ENCODE assay signal across 8 cellular contexts in the genomic region with DNA sequence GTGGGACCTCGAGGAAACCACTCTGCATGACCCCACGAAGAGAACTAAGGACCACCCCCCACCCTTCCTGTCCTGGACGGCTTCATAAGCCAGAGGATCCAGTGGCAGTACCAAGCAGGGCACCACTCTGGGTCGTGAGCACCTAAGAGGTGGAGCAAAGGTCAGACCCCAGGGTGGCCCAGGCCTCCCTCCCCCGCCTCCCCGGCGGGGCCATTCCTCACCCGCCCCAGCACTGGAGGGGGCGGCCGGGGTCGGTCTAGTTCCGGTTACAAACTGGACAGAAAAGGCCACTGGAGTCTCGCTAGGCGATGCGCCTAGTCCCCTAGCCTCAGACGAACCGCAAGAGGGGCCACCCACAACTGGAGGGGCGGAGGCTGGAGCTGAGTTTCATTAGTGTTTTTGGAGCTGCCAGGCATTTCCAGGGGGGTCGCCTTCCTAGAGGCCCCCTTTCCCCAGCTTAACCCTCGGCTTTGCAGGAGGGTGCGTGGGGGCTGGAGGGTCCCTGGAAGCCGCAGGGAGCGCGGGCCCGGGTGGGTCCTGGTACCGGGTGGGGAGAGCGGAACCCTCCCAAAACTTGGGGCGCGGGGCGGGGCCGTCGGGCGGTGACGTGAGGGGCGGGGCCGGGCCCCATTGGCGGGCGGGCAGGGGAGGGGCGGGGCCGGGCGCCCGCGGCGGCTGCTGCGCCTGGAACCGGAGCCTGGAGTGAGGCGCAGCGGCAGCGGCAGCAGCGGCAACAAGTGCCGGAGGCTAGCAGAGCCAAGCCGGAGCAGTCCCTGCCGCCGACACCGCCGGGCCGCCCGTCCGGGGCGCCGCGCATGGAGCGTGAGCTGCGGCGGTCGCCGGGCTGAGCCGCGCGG. TPM values are rescaled to one million over a fixed set of nuclear protein-coding genes. Genes with fewer than 3 reads are reported as not detected.
A peak's percentile ranks its signal among the peaks of the same experiment; 100 is the strongest.
DNase-seq lines count a peak whose midpoint lies in the region; ATAC-seq and TF ChIP-seq lines count a peak whose summit lies in the region.

Gene B3GNT2 (plus strand): TSS at position 695 of the 857 bp plus-strand sequence. CDS start 26,106 bp downstream, outside the sequence.

- DNase-seq in Caco-2 (peak; percentile 79 to 85), HT1080 (ENCODE audit: low read depth) (peak; percentile 25), SJCRH30 (peak; percentile 79 to 87), activated gamma-delta T cell treated with Interleukin-2 at 50 U/mL for 16 hours (peak; percentile 83), foreskin fibroblast (peak; percentile 68 to 89), neural crest cell (ENCODE audit: low read depth, low spot score) (peak; percentile 58), stomach (peak; percentile 86)

- H3K27ac ChIP-seq in SJCRH30 (peak within 1 kb of the TSS; percentile 31; the same call in 1 of the 2 replicates), stomach (peak within 1 kb of the TSS; percentile 98 to 100 (median 99))

- no peaks in the 10 kb centered on the region for H3K9me3 ChIP-seq in Caco-2
- no peaks in the 10 kb centered on the region for H3K9me3 ChIP-seq in SJCRH30 (replicated peaks)
- H3K9me3 ChIP-seq in stomach = no peaks in the 10 kb centered on the region

- H3K36me3 ChIP-seq in Caco-2 (ENCODE audit: control insufficient read depth, insufficient read depth, low read length) (no peaks in the 10 kb centered on the region), SJCRH30 (no peaks in the 10 kb centered on the region), stomach (no peaks in the 10 kb centered on the region)

- WGBS in stomach, 5 donors = 0 to 2% (median 0%) methylated on average over 3 to 70 of the region's 70 CpGs

- H3K27me3 ChIP-seq in Caco-2 (replicated peaks; ENCODE audit: control insufficient read depth, insufficient read depth, low read length) = no peaks in the 10 kb centered on the region
- no peaks in the 10 kb centered on the region for H3K27me3 ChIP-seq in SJCRH30
- H3K27me3 ChIP-seq in stomach = no peaks in the 10 kb centered on the region

- peaks cover 10% of the 10 kb centered on the region for H3K4me1 Mint-ChIP-seq in Caco-2 (ENCODE audit: low read depth, unreplicated experiment)
- peaks cover 17% of the 10 kb centered on the region for H3K4me1 Mint-ChIP-seq in neural crest cell

- ATAC-seq in GM19463 (IDR thresholded peaks at IDR 0.05; ENCODE audit: unreplicated experiment) = peak; percentile 57

- POLR2A ChIA-PET in Caco-2 (lab: Charles Lee) = interaction anchor here (0.9 to 1.2 kb wide), 2 partner anchors 79 to 216 kb away, joined by 4 to 9 read pairs; no protein-coding TSS in a partner anchor

- peaks cover 23% of the 10 kb centered on the region for H3K4me1 ChIP-seq in Caco-2
- H3K4me1 ChIP-seq in SJCRH30 = no peaks in the 10 kb centered on the region
- H3K4me1 ChIP-seq in stomach = peaks cover 28 to 45% (median 36%) of the 10 kb centered on the region in 4 donors

- H3K9me3 Mint-ChIP-seq in Caco-2 (ENCODE audit: unreplicated experiment) (no peaks in the 10 kb centered on the region), neural crest cell (no peaks in the 10 kb centered on the region)

- CTCF ChIA-PET in Caco-2 (lab: Charles Lee) = interaction anchor here (1.0 kb wide), 1 partner anchor 216 kb away, joined by 3 read pairs; no protein-coding TSS in a partner anchor

- peak within 1 kb of the TSS; percentile 79 for H3K4me3 Mint-ChIP-seq in Caco-2 (ENCODE audit: unreplicated experiment)
- H3K4me3 Mint-ChIP-seq in neural crest cell = peak within 1 kb of the TSS; percentile 93

- TF ChIP-seq CTCF in Caco-2 (IDR thresholded peaks at IDR 0.05; ENCODE audit: insufficient read depth in 1 of 2, low read depth in 1 of 2, low read length in 1 of 2, severe bottlenecking in 1 of 2, unreplicated experiment in 1 of 2) (no peak), foreskin fibroblast (IDR thresholded peaks at IDR 0.05; ENCODE audit: low read depth, low read length) (no peak), neural crest cell (conservative IDR thresholded peaks at IDR 0.05) (no peak), stomach (IDR thresholded peaks at IDR 0.05) (no peak)

- H3K27me3 Mint-ChIP-seq in Caco-2 (ENCODE audit: insufficient read depth, unreplicated experiment) (no peaks in the 10 kb centered on the region), neural crest cell (ENCODE audit: low read depth) (peaks cover 10% of the 10 kb centered on the region)

- no peak for TF ChIP-seq EP300 in stomach (IDR thresholded peaks at IDR 0.05)

- H3K36me3 Mint-ChIP-seq in Caco-2 (ENCODE audit: insufficient read depth, unreplicated experiment) = peaks cover 27% of the 10 kb centered on the region
- H3K36me3 Mint-ChIP-seq in neural crest cell (ENCODE audit: low read depth) = no peaks in the 10 kb centered on the region

- intact Hi-C loops in Caco-2 (cut with micrococcal nuclease; ENCODE audit: unreplicated experiment) = loop anchor here (2.0 to 10.0 kb wide), 3 partner anchors 201 to 278 kb away; no protein-coding TSS in a partner anchor
- intact Hi-C loops in stomach (cut with DNase I; ENCODE audit: low total_unique reads) = no loop called here

- BruUV-seq in Caco-2 (replicated peaks; lab: Mats Ljungman, UMichigan) = no TSS peak

- H3K27ac Mint-ChIP-seq in Caco-2 (ENCODE audit: unreplicated experiment) (peak within 1 kb of the TSS; percentile 36), neural crest cell (ENCODE audit: unreplicated experiment) (no peak within 1 kb of the TSS)

- TF ChIP-seq POLR2A in stomach (IDR thresholded peaks at IDR 0.05) = no peak

- H3K4me3 ChIP-seq in Caco-2 (ENCODE audit: low read depth, low read length) (peak within 1 kb of the TSS; percentile 95), SJCRH30 (peak within 1 kb of the TSS; percentile 99), foreskin fibroblast (ENCODE audit: low read depth in 1 of 2, low read length in 2 of 2) (peak within 1 kb of the TSS; percentile 80 to 82), stomach (peak within 1 kb of the TSS; percentile 96 to 99 (median 97))

RNA-seq across cellular contexts. Expression of gene B3GNT2, which starts in this region (rescaled TPM):
- total RNA-seq in Caco-2 (2022) (47.4 and 50.5 TPM in 2 replicates), neural crest cell (7.2 and 7.7 TPM in 2 replicates), stomach (10 to 100 TPM; 10.7 to 62.5 (median 30.3) TPM)
- 20.5 and 26.5 TPM in 2 replicates for total RNA-seq in HT1080 (2014; rRNA removed; shearing (Covaris generic))
- 15.3 and 17.3 TPM in 2 replicates for polyA plus RNA-seq in HT1080 (2015; cell fraction: cytosol; rRNA removed)
- 11.6 and 14.2 TPM in 2 replicates for polyA plus RNA-seq in HT1080 (2015; cell fraction: nucleus; rRNA removed)
- 13.6 and 15.8 TPM in 2 replicates for total RNA-seq in SJCRH30 (2014; rRNA removed; shearing (Covaris generic))
- polyA plus RNA-seq in stomach = 1 to 10 TPM; 6.6 to 7.3 (median 7.3) TPM

Comparison
In these comparisons a context has a peak if more than half of its experiments do, and no peak if none do; other contexts are left out.
1. Peak in every context shown above with its lines: DNase-seq, ATAC-seq, H3K4me3 ChIP-seq and H3K27ac ChIP-seq.
2. DNase-seq: peak in every context shown above with its lines; median percentile 86 in stomach; 83 in SJCRH30; 83 in activated gamma-delta T cell treated with Interleukin-2 at 50 U/mL for 16 hours; 82 in Caco-2; 78 in foreskin fibroblast; 58 in neural crest cell; 25 in HT1080.